In the genomic region with DNA sequence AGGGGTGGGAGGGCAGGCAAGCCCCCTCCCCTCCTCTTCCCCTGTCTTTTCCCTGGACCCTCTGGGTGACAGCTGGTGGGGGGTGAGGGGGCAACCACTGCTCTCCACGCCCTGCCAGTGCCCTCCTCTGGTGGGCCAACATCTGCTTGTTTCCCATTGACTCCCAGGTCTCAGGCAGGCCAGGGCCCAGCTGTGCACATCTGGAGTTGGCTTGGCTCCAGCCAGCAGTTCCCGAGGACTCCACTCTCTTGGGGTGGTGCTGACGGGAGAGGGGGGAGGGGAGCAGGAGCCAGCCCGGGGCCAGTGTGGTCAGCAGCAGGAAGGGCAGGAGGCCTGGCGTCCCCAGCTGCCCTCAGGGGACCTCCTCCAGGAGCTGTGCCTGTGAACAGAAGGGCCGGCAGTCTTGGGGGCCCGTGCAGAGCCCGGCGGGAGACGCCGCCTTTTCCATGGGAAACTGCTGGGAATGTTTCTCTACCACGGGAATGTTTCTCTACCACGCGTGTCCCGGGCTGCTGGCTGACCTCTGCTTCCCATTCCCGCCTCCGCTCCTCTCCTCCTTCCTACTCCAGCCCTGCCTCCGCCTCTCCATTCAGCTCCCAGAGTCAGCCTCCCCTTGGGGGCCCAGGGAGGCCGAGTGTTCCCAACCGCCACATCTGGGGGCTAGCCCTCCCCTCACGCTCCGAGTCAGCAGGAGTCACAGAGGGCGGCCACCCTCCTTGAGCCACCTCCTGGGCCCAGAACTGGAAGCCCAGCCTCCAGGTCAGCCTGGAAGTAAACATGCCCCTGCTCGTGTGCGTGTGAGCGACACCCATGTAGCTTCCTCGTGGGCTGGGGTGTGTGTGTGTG, we compare ENCODE assay signal across 8 cellular contexts. TPM values are rescaled to one million over a fixed set of nuclear protein-coding genes. Genes with fewer than 3 reads are reported as not detected.
DNase-seq lines count a peak whose midpoint lies in the region; ATAC-seq and TF ChIP-seq lines count a peak whose summit lies in the region.

No MANE protein-coding gene starts in this region.

- no peaks in the 10 kb centered on the region for H3K79me2 ChIP-seq in DOHH2 (ENCODE audit: control insufficient read depth, low read length)

- peaks cover 34% of the 10 kb centered on the region for H3K4me1 ChIP-seq in DOHH2 (ENCODE audit: control insufficient read depth, low read length)

- H3K4me3 ChIP-seq in DOHH2 (ENCODE audit: low read length) = peak overlapping the region; percentile 72

- DNase-seq in WTC11 (ENCODE audit: low spot score) = no peak
- peak; percentile 94 for DNase-seq in Right ventricle myocardium superior
- DNase-seq in renal cortical epithelial cell (ENCODE audit: low read depth) = peak; percentile 22
- no peak for DNase-seq in NCI-H748 treated with DMSO at 0.1 percent for 48 hours (lab: John Stamatoyannopoulos, UW)
- no peak for DNase-seq in NOMO-1 treated with dmso at 0.1 percent for 144 hours (lab: John Stamatoyannopoulos, UW; ENCODE audit: unreplicated experiment)

- POLR2A ChIA-PET in WTC11 (lab: Charles Lee) = no interaction called here

- no peaks in the 10 kb centered on the region for H3K9me3 ChIP-seq in DOHH2 (ENCODE audit: control insufficient read depth, insufficient read depth, low read length)

- peak; percentile 15 for ATAC-seq in WTC11
- peak; percentile 77 for ATAC-seq in Right ventricle myocardium superior (ENCODE audit: poor library complexity)
- ATAC-seq in GM19035 (IDR thresholded peaks at IDR 0.05; ENCODE audit: unreplicated experiment) = no peak
- ATAC-seq in GM21529 (IDR thresholded peaks at IDR 0.05; ENCODE audit: unreplicated experiment) = no peak

- no peaks in the 10 kb centered on the region for H3K36me3 Mint-ChIP-seq in WTC11

- peaks cover under 1% of the 10 kb centered on the region; the same call in 1 of the 2 replicates for H3K27me3 Mint-ChIP-seq in WTC11 (ENCODE audit: low read depth)

- CTCF ChIA-PET in WTC11 (lab: Charles Lee) = interaction anchor here (1.1 to 2.9 kb wide), 5 partner anchors 10 to 324 kb away, joined by 4 to 21 read pairs (median 9); a partner anchor contains a TSS

- H3K4me1 Mint-ChIP-seq in WTC11 = peaks cover 21% of the 10 kb centered on the region

- no peaks in the 10 kb centered on the region for H3K9me2 ChIP-seq in DOHH2 (replicated peaks; ENCODE audit: control insufficient read depth, low read length)

- H4K20me1 ChIP-seq in DOHH2 (ENCODE audit: control insufficient read depth, insufficient read depth, low read depth, low read length) = no peaks in the 10 kb centered on the region

- peak overlapping the region; percentile 78; the same call in 1 of the 2 replicates for H3K27ac Mint-ChIP-seq in WTC11

- H3K27ac ChIP-seq in DOHH2 (ENCODE audit: low read depth, low read length) = no peak overlapping the region

- H3K4me3 Mint-ChIP-seq in WTC11 = no peak overlapping the region

- no peaks in the 10 kb centered on the region for H3K27me3 ChIP-seq in DOHH2 (ENCODE audit: control insufficient read depth, low read length)

- intact Hi-C loops in Right ventricle myocardium superior (cut with DNase I) = loop anchor here (10.0 kb wide), 1 partner anchor 55 kb away; a partner anchor contains a TSS

- H3K4me2 ChIP-seq in DOHH2 (ENCODE audit: low read length) = peak overlapping the region; percentile 90

- H3K9me3 Mint-ChIP-seq in WTC11 = no peaks in the 10 kb centered on the region

- no peaks in the 10 kb centered on the region; the same call in 1 of the 2 replicates for H3F3A ChIP-seq in DOHH2 (ENCODE audit: control insufficient read depth, insufficient read depth)

- no peaks in the 10 kb centered on the region for H3K36me3 ChIP-seq in DOHH2 (ENCODE audit: control insufficient read depth, low read length)

- TF ChIP-seq CTCF in DOHH2 (IDR thresholded peaks at IDR 0.05; ENCODE audit: low read depth, low read length, poor library complexity, severe bottlenecking) (no peak), WTC11 (IDR thresholded peaks at IDR 0.05) (no peak)

TF ChIP-seq in WTC11, 78 proteins besides CTCF, POLR2A, EP300 and RAD21:
- TF ChIP-seq, protein P1, sequence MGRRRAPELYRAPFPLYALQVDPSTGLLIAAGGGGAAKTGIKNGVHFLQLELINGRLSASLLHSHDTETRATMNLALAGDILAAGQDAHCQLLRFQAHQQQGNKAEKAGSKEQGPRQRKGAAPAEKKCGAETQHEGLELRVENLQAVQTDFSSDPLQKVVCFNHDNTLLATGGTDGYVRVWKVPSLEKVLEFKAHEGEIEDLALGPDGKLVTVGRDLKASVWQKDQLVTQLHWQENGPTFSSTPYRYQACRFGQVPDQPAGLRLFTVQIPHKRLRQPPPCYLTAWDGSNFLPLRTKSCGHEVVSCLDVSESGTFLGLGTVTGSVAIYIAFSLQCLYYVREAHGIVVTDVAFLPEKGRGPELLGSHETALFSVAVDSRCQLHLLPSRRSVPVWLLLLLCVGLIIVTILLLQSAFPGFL (CRISPR knock-in tag; IDR thresholded peaks at IDR 0.05; ENCODE audit: borderline replicate concordance) = peak; percentile 68; the same call in 1 of the 2 replicates
- no peak for TF ChIP-seq PRRX2 (CRISPR knock-in tag; IDR thresholded peaks at IDR 0.05)
- TF ChIP-seq GABPB1 (CRISPR knock-in tag; IDR thresholded peaks at IDR 0.05) = peak; percentile 59

RNA-seq across cellular contexts. Expression of a gene that starts 7.6 kb away (rescaled TPM):
- total RNA-seq in WTC11 (2021) (3.6 to 5.3 TPM (median 5.1 TPM) in 3 replicates), Right ventricle myocardium superior (34.2 TPM), renal cortical epithelial cell (10.3 and 49.8 TPM in 2 replicates)

RNA-seq across cellular contexts. Expression of a gene that starts 10.0 kb away (rescaled TPM):
- total RNA-seq in WTC11 (2021) = 2.7 to 4.5 TPM (median 4.0 TPM) in 3 replicates
- total RNA-seq in Right ventricle myocardium superior = 4.0 TPM
- total RNA-seq in renal cortical epithelial cell = 0.94 and 5.0 TPM in 2 replicates

RNA-seq across cellular contexts. Expression of a gene that starts 28.6 kb away (rescaled TPM):
- total RNA-seq in WTC11 (2021) (28.6 to 33.0 TPM (median 31.5 TPM) in 3 replicates), Right ventricle myocardium superior (15.4 TPM), renal cortical epithelial cell (30.0 and 40.1 TPM in 2 replicates)

RNA-seq across cellular contexts. Expression of a gene that starts 55.8 kb away (rescaled TPM):
- 0.30 TPM in 1 of 3 replicates, not detected in the others for total RNA-seq in WTC11 (2021)
- total RNA-seq in Right ventricle myocardium superior = 6.1 TPM
- 3.5 and 8.0 TPM in 2 replicates for total RNA-seq in renal cortical epithelial cell

Comparison
In these comparisons a context has a peak if more than half of its experiments do, and no peak if none do; other contexts are left out.
1. ATAC-seq: peak in WTC11 (single experiment) and Right ventricle myocardium superior (single experiment); none in GM19035 (single experiment) and GM21529 (single experiment).
2. DNase-seq: peak in Right ventricle myocardium superior (single experiment) and renal cortical epithelial cell (single experiment); none in WTC11 (single experiment), NCI-H748 treated with DMSO at 0.1 percent for 48 hours (single experiment) and NOMO-1 treated with dmso at 0.1 percent for 144 hours (single experiment).